Comparison of ENCODE assay signal across 9 cellular contexts in the genomic region with DNA sequence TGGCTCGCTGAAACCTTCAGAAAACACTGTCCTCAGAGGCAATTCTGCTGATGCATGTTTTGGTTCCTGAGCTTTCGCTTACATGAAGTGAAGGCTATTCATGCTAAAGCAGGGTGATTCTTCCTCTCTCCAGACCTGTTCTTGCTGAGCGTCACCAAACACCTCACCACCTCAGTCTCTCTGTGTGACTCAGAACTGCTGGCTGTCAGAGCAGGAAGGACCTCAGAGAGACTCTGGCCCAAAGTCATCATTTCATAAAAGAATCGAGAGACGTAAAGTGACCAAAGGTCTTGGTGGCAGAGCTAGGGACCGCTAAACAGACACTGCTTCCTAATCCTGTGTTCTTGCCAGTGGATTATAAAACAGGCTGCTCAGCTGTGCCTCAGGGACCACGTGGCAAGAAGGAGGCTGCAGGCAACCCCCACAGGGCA.
DNase-seq lines count a peak whose midpoint lies in the region; ATAC-seq and TF ChIP-seq lines count a peak whose summit lies in the region.
"Had no signal": no experiment of that assay in that cellular context is flagged by ENCODE, and none has a peak within 500 bp of the region (broad histone marks: within the 10 kb centered on the region; RNA-seq: fewer than 3 reads in every experiment).

No MANE protein-coding gene starts in this region.

- H3K36me3 ChIP-seq in hepatocyte (replicated peaks; ENCODE audit: insufficient read depth, low read depth) = no peaks in the 10 kb centered on the region

- no TSS peak for BruUV-seq in Calu3 (replicated peaks; lab: Mats Ljungman, UMichigan)

- no peaks in the 10 kb centered on the region for H3K27me3 ChIP-seq in hepatocyte

- H3K27ac Mint-ChIP-seq in Calu3 (ENCODE audit: unreplicated experiment) = peak overlapping the region; percentile 63
- H3K27ac Mint-ChIP-seq: activated naive CD4-positive, alpha-beta T cell treated with anti-CD3 and anti-CD28 coated beads, Interleukin-2, amount 10 ng/mL, durations not matched to agents 7 days and 5 days had no signal

- intact Hi-C loops in Calu3 (cut with micrococcal nuclease; ENCODE audit: unreplicated experiment) = no loop called here

- peak overlapping the region; percentile 13 for H3K4me3 Mint-ChIP-seq in Calu3 (ENCODE audit: low read depth, unreplicated experiment)
- H3K4me3 Mint-ChIP-seq: activated naive CD4-positive, alpha-beta T cell treated with anti-CD3 and anti-CD28 coated beads, Interleukin-2, amount 10 ng/mL, durations not matched to agents 7 days and 5 days had no signal

- H3K9me3 Mint-ChIP-seq in Calu3 (ENCODE audit: low read depth, unreplicated experiment) = no peaks in the 10 kb centered on the region
- H3K9me3 Mint-ChIP-seq: activated naive CD4-positive, alpha-beta T cell treated with anti-CD3 and anti-CD28 coated beads, Interleukin-2, amount 10 ng/mL, durations not matched to agents 7 days and 5 days had no signal

- WGBS in hepatocyte (ENCODE audit: low lambda C conversion rate, missing lambda C conversion rate) = 56% methylated on average over 7 of the region's 7 CpGs

- H2AFZ ChIP-seq in hepatocyte = no peak overlapping the region

- ATAC-seq in GM21619 (IDR thresholded peaks at IDR 0.05; ENCODE audit: unreplicated experiment) (peak; percentile 67), HG03520 (IDR thresholded peaks at IDR 0.05; ENCODE audit: unreplicated experiment) (no peak)

- peaks cover 55% of the 10 kb centered on the region for H3K4me1 Mint-ChIP-seq in Calu3 (ENCODE audit: low read depth, unreplicated experiment)
- H3K4me1 Mint-ChIP-seq: activated naive CD4-positive, alpha-beta T cell treated with anti-CD3 and anti-CD28 coated beads, Interleukin-2, amount 10 ng/mL, durations not matched to agents 7 days and 5 days had no signal

- peaks cover 9% of the 10 kb centered on the region for H3K36me3 Mint-ChIP-seq in Calu3 (ENCODE audit: insufficient read depth, unreplicated experiment)
- H3K36me3 Mint-ChIP-seq: activated naive CD4-positive, alpha-beta T cell treated with anti-CD3 and anti-CD28 coated beads, Interleukin-2, amount 10 ng/mL, durations not matched to agents 7 days and 5 days had no signal

- TF ChIP-seq CTCF in Calu3 (IDR thresholded peaks at IDR 0.05; ENCODE audit: unreplicated experiment) (no peak), hepatocyte (IDR thresholded peaks at IDR 0.05; ENCODE audit: poor library complexity) (no peak)

- H3K4me2 ChIP-seq in hepatocyte = no peak overlapping the region

- H3K79me2 ChIP-seq in hepatocyte = peaks cover 42% of the 10 kb centered on the region

- CTCF ChIA-PET in Calu3 (lab: Charles Lee) = interaction anchor here (1.1 kb wide), 1 partner anchor 20 kb away, joined by 5 read pairs; no protein-coding TSS in a partner anchor

- peak; percentile 72 for DNase-seq in Calu3
- DNase-seq in RPMI8226 = peak; percentile 92
- DNase-seq in hepatocyte (ENCODE audit: low spot score) = peak; percentile 43
- DNase-seq in NCI-H1694 treated with DMSO at 0.1 percent for 48 hours (lab: John Stamatoyannopoulos, UW) = no peak
- no peak for DNase-seq in NK-92 treated with Interleukin-12 subunit alpha and Interleukin-12 subunit beta, amount 100 ng/mL, for 24 hours (lab: John Stamatoyannopoulos, UW)
- no peak for DNase-seq in cortex of kidney (lab: John Stamatoyannopoulos, UW)
- DNase-seq: activated naive CD4-positive, alpha-beta T cell treated with anti-CD3 and anti-CD28 coated beads, Interleukin-2, amount 10 ng/mL, durations not matched to agents 7 days and 5 days had no signal

- no peaks in the 10 kb centered on the region for H3K9me2 ChIP-seq in hepatocyte (replicated peaks; ENCODE audit: insufficient read depth)

- H3K4me1 ChIP-seq in hepatocyte (ENCODE audit: insufficient read depth) = peaks cover 24% of the 10 kb centered on the region

- H3K27me3 Mint-ChIP-seq in Calu3 (ENCODE audit: unreplicated experiment) = no peaks in the 10 kb centered on the region

- H3K4me3 ChIP-seq in hepatocyte = no peak overlapping the region

- H3K27ac ChIP-seq in hepatocyte = peak overlapping the region; percentile 67

- no peaks in the 10 kb centered on the region for H3K9me3 ChIP-seq in hepatocyte (ENCODE audit: low read depth)

- no peaks in the 10 kb centered on the region for H4K20me1 ChIP-seq in hepatocyte (ENCODE audit: insufficient read depth, poor library complexity, severe bottlenecking)

Comparison
In these comparisons a context has a peak if more than half of its experiments do, and no peak if none do; other contexts are left out.
1. DNase-seq: peak in Calu3 (single experiment), RPMI8226 (single experiment) and hepatocyte (single experiment); none in NCI-H1694 treated with DMSO at 0.1 percent for 48 hours (single experiment), NK-92 treated with Interleukin-12 subunit alpha and Interleukin-12 subunit beta, amount 100 ng/mL, for 24 hours (single experiment) and cortex of kidney (single experiment).